24 cellular contexts compared by ENCODE assay signal in genomic region chr1:94736549-94736948, GRCh38.
"Had no signal": no experiment of that assay in that cellular context is flagged by ENCODE, and none has a peak within 500 bp of the region (broad histone marks: within the 10 kb centered on the region; RNA-seq: fewer than 3 reads in every experiment).

No MANE protein-coding gene starts in this region.

- ATAC-seq: activated CD4-positive, alpha-beta T cell treated with anti-CD3 and anti-CD28 coated beads for 36 hours; activated CD8-positive, alpha-beta T cell treated with anti-CD3 and anti-CD28 coated beads for 36 hours; activated T-cell treated with anti-CD3 and anti-CD28 coated beads, Interleukin-2, amount 50 U/mL, for 72 hours; Panc1; SK-N-SH treated with all-trans-retinoic acid at 6 μM for 48 hours had no signal

- H3K27me3 ChIP-seq: adrenal gland, SJCRH30 had no signal

- H3K27ac ChIP-seq: WERI-Rb-1 had no signal

- H3K9me3 ChIP-seq: adrenal gland, SJCRH30 had no signal

- DNase-seq: activated CD4-positive, alpha-beta T cell treated with anti-CD3 and anti-CD28 coated beads for 36 hours; activated CD8-positive, alpha-beta memory T cell treated with anti-CD3 and anti-CD28 coated beads, Interleukin-2, amount 50 U/mL, for 4 hours; activated CD8-positive, alpha-beta T cell treated with anti-CD3 and anti-CD28 coated beads for 36 hours; activated gamma-delta T cell treated with Interleukin-2 at 50 U/mL for 16 hours; activated naive CD4-positive, alpha-beta T cell treated with anti-CD3 and anti-CD28 coated beads, Interleukin-2, amount 10 ng/mL, durations not matched to agents 7 days and 5 days; activated naive CD8-positive, alpha-beta T cell treated with anti-CD3 and anti-CD28 coated beads, Interleukin-2, amount 10 ng/mL, durations not matched to agents 7 days and 5 days; activated T-cell treated with anti-CD3 and anti-CD28 coated beads, Interleukin-2, amount 50 U/mL, for 72 hours; adrenal gland; anterior cingulate cortex; caudate nucleus; Karpas-422; NCI-H1105 treated with DMSO at 0.1 percent for 48 hours; NCI-H1436 treated with DMSO at 0.1 percent for 48 hours; NCI-H187; NCI-H2081; NCI-H510A treated with DMSO at 0.1 percent for 48 hours; NK-92 treated with Interleukin-12 subunit alpha and Interleukin-12 subunit beta, amount 100 ng/mL, for 24 hours; Right ventricle myocardium superior; RPMI8226; SJCRH30; SW 1271; WERI-Rb-1 had no signal

- H3K4me3 ChIP-seq: adrenal gland had no signal

- H3K36me3 ChIP-seq: adrenal gland, SJCRH30, WERI-Rb-1 had no signal
